8 cellular contexts compared by ENCODE assay signal in genomic region chr6:135498178-135498841, GRCh38. TPM values are rescaled to one million over a fixed set of nuclear protein-coding genes. Genes with fewer than 3 reads are reported as not detected.
DNase-seq lines count a peak whose midpoint lies in the region; ATAC-seq and TF ChIP-seq lines count a peak whose summit lies in the region.

No MANE protein-coding gene starts in this region.

- H3K79me2 ChIP-seq in OCI-LY3 (ENCODE audit: low read length) = peaks cover 13% of the 10 kb centered on the region

- intact Hi-C loops in esophagus squamous epithelium (cut with DNase I) = no loop called here

- peaks cover 5 to 6% (median 6%) of the 10 kb centered on the region in 3 donors for H3K4me1 Mint-ChIP-seq in naive B cell

- peak overlapping the region; percentile 91 for H3K9ac ChIP-seq in OCI-LY3 (ENCODE audit: low read length)

- TF ChIP-seq POLR2A in esophagus squamous epithelium (IDR thresholded peaks at IDR 0.05) = peak in 2 of 4 donors; percentile 23 to 41

- DNase-seq in AG09319 (ENCODE audit: extremely low read depth, low read depth) (peak; percentile 70), HPDE6-E6E7 (ENCODE audit: extremely low spot score) (peak; percentile 64), activated T-cell treated with anti-CD3 and anti-CD28 coated beads for 48 hours (ENCODE audit: low read depth) (peak; percentile 51), esophagus squamous epithelium (lab: John Stamatoyannopoulos, UW) (no peak), naive B cell (peak; percentile 56)
- DNase-seq in stimulated activated CD8-positive, alpha-beta memory T cell treated with anti-CD3 and anti-CD28 coated beads, Interleukin-7, amount 100 ng/mL, for 4 hours (ENCODE audit: low read depth in 2 of 2) = peak; percentile 55 to 66

- H4K20me1 ChIP-seq in OCI-LY3 (ENCODE audit: insufficient read depth, low read length) = no peaks in the 10 kb centered on the region

- H3K4me1 ChIP-seq in OCI-LY3 (ENCODE audit: low read length) (peaks cover 18% of the 10 kb centered on the region), esophagus squamous epithelium (peaks cover 0 to 24% (median 10%) of the 10 kb centered on the region in 3 donors)

- peak overlapping the region; percentile 97 for H3K4me2 ChIP-seq in OCI-LY3 (ENCODE audit: low read length)

- peak overlapping the region; percentile 99 for H2AFZ ChIP-seq in OCI-LY3 (ENCODE audit: low read depth, low read length)

- H3K27ac ChIP-seq in OCI-LY3 (ENCODE audit: low read length) = peak overlapping the region; percentile 54
- H3K27ac ChIP-seq in esophagus squamous epithelium = peak overlapping the region; percentile 93 to 97 (median 96)

- ATAC-seq in GM18909 (IDR thresholded peaks at IDR 0.05; ENCODE audit: poor library complexity, unreplicated experiment) (peak; percentile 34), naive B cell (ENCODE audit: low read depth in 2 of 2) (peak; percentile 43 to 46)

- H3K27me3 ChIP-seq in OCI-LY3 (ENCODE audit: low read depth, low read length) (no peaks in the 10 kb centered on the region), esophagus squamous epithelium (no peaks in the 10 kb centered on the region)

- H3K9me3 Mint-ChIP-seq in naive B cell = no peaks in the 10 kb centered on the region

- H3K27ac Mint-ChIP-seq in naive B cell = no peak overlapping the region

- TF ChIP-seq CTCF in AG09319 (IDR thresholded peaks at IDR 0.05; ENCODE audit: low read depth, low read length) = no peak
- TF ChIP-seq CTCF in OCI-LY3 (IDR thresholded peaks at IDR 0.05; ENCODE audit: low read depth, low read length) = no peak
- TF ChIP-seq CTCF in esophagus squamous epithelium (IDR thresholded peaks at IDR 0.05) = no peak

- 1% methylated on average over 16 of the region's 16 CpGs for WGBS in esophagus squamous epithelium, 2 donors

- H3K36me3 Mint-ChIP-seq in naive B cell = no peaks in the 10 kb centered on the region

- H3K4me3 ChIP-seq in OCI-LY3 (ENCODE audit: low read length) (peak overlapping the region; percentile 96), esophagus squamous epithelium (peak overlapping the region; percentile 66 to 96 (median 79))

- no peak overlapping the region for H3K4me3 Mint-ChIP-seq in naive B cell

- H3K9me3 ChIP-seq in OCI-LY3 (ENCODE audit: insufficient read depth, low read length) = no peaks in the 10 kb centered on the region
- no peaks in the 10 kb centered on the region for H3K9me3 ChIP-seq in esophagus squamous epithelium

- no peaks in the 10 kb centered on the region for H3K27me3 Mint-ChIP-seq in naive B cell

- H3K36me3 ChIP-seq in OCI-LY3 (replicated peaks; ENCODE audit: low read depth, low read length) (peaks cover 6% of the 10 kb centered on the region), esophagus squamous epithelium (peaks cover 0 to 4% (median 3%) of the 10 kb centered on the region in 3 donors)

RNA-seq across cellular contexts. Expression of gene AHI1, which starts 0.8 kb away (rescaled TPM):
- total RNA-seq in esophagus squamous epithelium = 10 to 100 TPM in 2 of 4 donors, 1 to 10 TPM in 2; 4.5 to 24.2 (median 7.6) TPM
- polyA plus RNA-seq in naive B cell (ENCODE audit: low read depth in 6 of 6) = 1 to 10 TPM in 5 of 6 donors, not detected in 1; 2.5 to 7.8 (median 6.1) TPM
